ENCODE assay signal across 12 cellular contexts in the genomic region with DNA sequence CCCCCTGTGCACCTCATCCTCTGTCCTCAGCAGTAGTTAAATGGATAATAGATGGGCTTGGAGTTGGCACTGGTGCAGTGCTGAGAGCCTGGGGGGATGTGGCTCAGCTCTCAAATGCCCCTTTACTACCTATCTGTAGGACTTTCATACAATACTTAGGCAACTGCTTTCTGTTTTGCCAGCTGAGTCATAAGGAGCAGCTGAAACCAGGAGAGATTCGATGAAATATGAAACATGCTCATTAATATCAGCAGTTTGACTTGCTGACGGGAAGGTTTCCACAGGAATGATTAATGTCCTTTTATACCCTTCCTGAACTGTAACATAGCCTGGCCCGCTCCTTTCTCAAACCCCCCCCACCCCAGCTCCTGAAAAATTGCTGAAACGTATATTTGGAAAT.
DNase-seq lines count a peak whose midpoint lies in the region; ATAC-seq and TF ChIP-seq lines count a peak whose summit lies in the region.
"Had no signal": no experiment of that assay in that cellular context is flagged by ENCODE, and none has a peak within 500 bp of the region (broad histone marks: within the 10 kb centered on the region; RNA-seq: fewer than 3 reads in every experiment).

No MANE protein-coding gene starts in this region.

- DNase-seq in MCF 10A (ENCODE audit: unreplicated experiment) (peak; percentile 74), breast epithelium (ENCODE audit: low spot score in 2 of 2) (no peak), amniotic epithelial cell (ENCODE audit: low read depth) (peak; percentile 79), aorta (no peak)
- DNase-seq in CD4-positive, alpha-beta memory T cell, result no peak
- no peak for DNase-seq in activated CD8-positive, alpha-beta memory T cell treated with anti-CD3 and anti-CD28 coated beads, Interleukin-2, amount 50 U/mL, for 4 hours
- DNase-seq: gastrocnemius medialis; naive thymus-derived CD8-positive, alpha-beta T cell had no signal

- H3K9me3 ChIP-seq in breast epithelium (peaks cover 4 to 9% of the 10 kb centered on the region in 2 donors), stomach smooth muscle (ENCODE audit: control insufficient read depth in 2 of 2, low read length in 2 of 2) (peaks cover 1 to 4% of the 10 kb centered on the region in 2 donors), aorta (ENCODE audit: control insufficient read depth, low read length) (no peaks in the 10 kb centered on the region)
- peaks cover 0 to under 1% of the 10 kb centered on the region in 2 donors for H3K9me3 ChIP-seq in CD4-positive, alpha-beta memory T cell (ENCODE audit: control insufficient read depth in 1 of 2, low read length in 2 of 2)
- H3K9me3 ChIP-seq: A549, gastrocnemius medialis had no signal

- 40 to 60% methylated on average over 4 of the region's 4 CpGs for WGBS in aorta, 2 donors

- no peak overlapping the region for H3K4me3 ChIP-seq in breast epithelium
- H3K4me3 ChIP-seq in stomach smooth muscle (ENCODE audit: low read length in 2 of 2), result no peak overlapping the region
- H3K4me3 ChIP-seq in CD4-positive, alpha-beta memory T cell (ENCODE audit: low read length in 2 of 2), result no peak overlapping the region
- no peak overlapping the region for H3K4me3 ChIP-seq in aorta (ENCODE audit: low read length in 2 of 2)
- H3K4me3 ChIP-seq: A549, gastrocnemius medialis, K562 had no signal

- CTCF ChIA-PET in MCF 10A (lab: Yijun Ruan, JAX), result interaction anchor here (0.5 kb wide), 1 partner anchor 1004 kb away, joined by 3 read pairs; no protein-coding TSS in a partner anchor
- CTCF ChIA-PET in CD4-positive, alpha-beta memory T cell (lab: Charles Lee; ENCODE audit: partially characterized antibody), result no interaction called here

- no peaks in the 10 kb centered on the region for H3K27me3 Mint-ChIP-seq in MCF 10A (ENCODE audit: insufficient read depth, unreplicated experiment)
- H3K27me3 Mint-ChIP-seq in CD4-positive, alpha-beta memory T cell, result peaks cover 1 to 3% of the 10 kb centered on the region in 2 donors

- no peak overlapping the region for H3K27ac Mint-ChIP-seq in MCF 10A (ENCODE audit: low read depth, unreplicated experiment)
- no peak overlapping the region for H3K27ac Mint-ChIP-seq in CD4-positive, alpha-beta memory T cell
- H3K27ac Mint-ChIP-seq: naive thymus-derived CD8-positive, alpha-beta T cell had no signal

- POLR2A ChIA-PET in MCF 10A (lab: Yijun Ruan, JAX), result no interaction called here
- POLR2A ChIA-PET in CD4-positive, alpha-beta memory T cell (lab: Charles Lee; ENCODE audit: partially characterized antibody), result no interaction called here

- H3K36me3 ChIP-seq in breast epithelium (no peaks in the 10 kb centered on the region), stomach smooth muscle (ENCODE audit: control insufficient read depth in 2 of 2, insufficient read depth in 2 of 2, low read length in 2 of 2) (peaks cover 0 to 10% of the 10 kb centered on the region in 2 donors), aorta (ENCODE audit: control insufficient read depth in 1 of 2, insufficient read depth in 2 of 2, low read length in 1 of 2) (peaks cover 9 to 10% of the 10 kb centered on the region in 2 donors)
- no peaks in the 10 kb centered on the region for H3K36me3 ChIP-seq in CD4-positive, alpha-beta memory T cell (ENCODE audit: insufficient read depth, low read length)
- H3K36me3 ChIP-seq: gastrocnemius medialis had no signal

- no TSS peak for BruUV-seq in MCF 10A (replicated peaks; lab: Mats Ljungman, UMichigan)

- no peaks in the 10 kb centered on the region for H3K4me1 ChIP-seq in breast epithelium
- H3K4me1 ChIP-seq in stomach smooth muscle (ENCODE audit: control insufficient read depth, insufficient read depth, low read length), result peaks cover 28% of the 10 kb centered on the region
- H3K4me1 ChIP-seq in CD4-positive, alpha-beta memory T cell (ENCODE audit: insufficient read depth, low read length), result no peaks in the 10 kb centered on the region
- no peaks in the 10 kb centered on the region for H3K4me1 ChIP-seq in aorta (ENCODE audit: control insufficient read depth in 1 of 2, insufficient read depth in 2 of 2, low read length in 2 of 2)
- H3K4me1 ChIP-seq: A549, gastrocnemius medialis had no signal

- ATAC-seq in HG03159 (IDR thresholded peaks at IDR 0.05; ENCODE audit: unreplicated experiment) (peak; percentile 73), aorta (ENCODE audit: low FRiP score) (no peak)
- ATAC-seq: A549; K562; naive thymus-derived CD8-positive, alpha-beta T cell had no signal

- H3K27me3 ChIP-seq in breast epithelium (no peaks in the 10 kb centered on the region), stomach smooth muscle (ENCODE audit: control insufficient read depth in 1 of 2, insufficient read depth in 2 of 2, low read length in 2 of 2) (no peaks in the 10 kb centered on the region), aorta (ENCODE audit: control insufficient read depth in 1 of 2, insufficient read depth in 2 of 2, low read length in 1 of 2) (no peaks in the 10 kb centered on the region)
- no peaks in the 10 kb centered on the region for H3K27me3 ChIP-seq in CD4-positive, alpha-beta memory T cell (ENCODE audit: insufficient read depth, low read length)
- H3K27me3 ChIP-seq: gastrocnemius medialis had no signal

- TF ChIP-seq CTCF in MCF 10A (IDR thresholded peaks at IDR 0.05; ENCODE audit: unreplicated experiment) (no peak), breast epithelium (IDR thresholded peaks at IDR 0.05) (no peak)

- H3K4me1 Mint-ChIP-seq in MCF 10A (ENCODE audit: insufficient read depth, unreplicated experiment), result no peaks in the 10 kb centered on the region
- peaks cover 0 to 2% (median 0%) of the 10 kb centered on the region in 4 donors for H3K4me1 Mint-ChIP-seq in CD4-positive, alpha-beta memory T cell
- H3K4me1 Mint-ChIP-seq: naive thymus-derived CD8-positive, alpha-beta T cell had no signal

- no peaks in the 10 kb centered on the region for H3K36me3 Mint-ChIP-seq in MCF 10A (ENCODE audit: insufficient read depth, unreplicated experiment)
- H3K36me3 Mint-ChIP-seq in CD4-positive, alpha-beta memory T cell, result peaks cover 0 to 5% of the 10 kb centered on the region in 2 donors

- H3K27ac ChIP-seq in breast epithelium (no peak overlapping the region), stomach smooth muscle (ENCODE audit: low read length) (peak overlapping the region; percentile 41), aorta (ENCODE audit: low read depth in 1 of 2, low read length in 2 of 2) (no peak overlapping the region)
- no peak overlapping the region for H3K27ac ChIP-seq in CD4-positive, alpha-beta memory T cell (ENCODE audit: low read depth, low read length)
- H3K27ac ChIP-seq: A549, gastrocnemius medialis had no signal

- H3K4me3 Mint-ChIP-seq in MCF 10A (ENCODE audit: unreplicated experiment), result no peak overlapping the region
- H3K4me3 Mint-ChIP-seq in CD4-positive, alpha-beta memory T cell, result no peak overlapping the region
- H3K4me3 Mint-ChIP-seq: naive thymus-derived CD8-positive, alpha-beta T cell had no signal

- intact Hi-C loops in MCF 10A (cut with micrococcal nuclease) (no loop called here), breast epithelium (cut with DNase I; ENCODE audit: low total_unique reads) (no loop called here), aorta (cut with DNase I) (no loop called here)
- intact Hi-C loops in CD4-positive, alpha-beta memory T cell (cut with micrococcal nuclease), result no loop called here

- H3K9me3 Mint-ChIP-seq in MCF 10A (ENCODE audit: unreplicated experiment), result peaks cover 8% of the 10 kb centered on the region
- peaks cover 0 to 20% (median 10%) of the 10 kb centered on the region in 8 donors for H3K9me3 Mint-ChIP-seq in CD4-positive, alpha-beta memory T cell

- no peak overlapping the region for H3K9ac ChIP-seq in stomach smooth muscle (ENCODE audit: low read length in 2 of 2)

- no peak for TF ChIP-seq POLR2A in breast epithelium (IDR thresholded peaks at IDR 0.05)

Comparison
In these comparisons a context has a peak if more than half of its experiments do, and no peak if none do; other contexts are left out.
1. DNase-seq: peak in MCF 10A (single experiment) and amniotic epithelial cell (single experiment); none in breast epithelium (0 of 2), CD4-positive, alpha-beta memory T cell (0 of 5), activated CD8-positive, alpha-beta memory T cell treated with anti-CD3 and anti-CD28 coated beads, Interleukin-2, amount 50 U/mL, for 4 hours (single experiment) and aorta (0 of 2).